21 cellular contexts compared by ENCODE assay signal in the genomic region with DNA sequence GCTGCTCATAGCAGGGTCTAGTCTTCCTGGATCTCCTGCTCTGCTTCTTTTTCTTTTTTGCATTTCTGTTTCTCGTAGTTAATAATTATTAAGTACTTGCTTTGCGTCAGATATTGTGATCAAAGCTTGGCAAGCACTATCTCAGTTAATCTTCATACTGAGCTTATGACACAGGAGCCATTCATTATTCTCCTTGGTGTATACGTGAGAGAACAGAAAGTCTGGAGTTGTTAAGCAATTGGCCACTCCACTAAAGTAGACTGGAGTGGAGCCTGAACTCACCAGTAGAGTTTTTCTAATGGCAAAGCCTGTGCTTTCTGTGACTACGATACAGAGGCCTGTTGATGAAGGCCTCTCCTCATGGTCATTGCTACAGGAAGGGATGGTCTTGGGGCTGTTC.
A peak's percentile ranks its signal among the peaks of the same experiment; 100 is the strongest.
DNase-seq lines count a peak whose midpoint lies in the region; ATAC-seq and TF ChIP-seq lines count a peak whose summit lies in the region.
"Had no signal": no experiment of that assay in that cellular context is flagged by ENCODE, and none has a peak within 500 bp of the region (broad histone marks: within the 10 kb centered on the region; RNA-seq: fewer than 3 reads in every experiment).

No MANE protein-coding gene starts in this region.

- WGBS in body of pancreas, 2 donors = 49 to 50% methylated on average over 4 of the region's 4 CpGs

- H3K4me3 Mint-ChIP-seq in nephron = no peak overlapping the region
- no peak overlapping the region for H3K4me3 Mint-ChIP-seq in Caco-2 (ENCODE audit: unreplicated experiment)
- H3K4me3 Mint-ChIP-seq: B cell; CD8-positive, alpha-beta T cell; HFFc6 had no signal

- peak; percentile 90 for ATAC-seq in body of pancreas
- peak; percentile 35 for ATAC-seq in left lung
- ATAC-seq in foreskin keratinocyte = no peak
- no peak for ATAC-seq in HG03520 (IDR thresholded peaks at IDR 0.05; ENCODE audit: unreplicated experiment)
- ATAC-seq: CD8-positive, alpha-beta T cell; GM12878; HCT116 had no signal

- H3K27me3 Mint-ChIP-seq in nephron (ENCODE audit: low read depth) (peaks cover 3% of the 10 kb centered on the region), Caco-2 (ENCODE audit: insufficient read depth, unreplicated experiment) (peaks cover 4% of the 10 kb centered on the region)
- H3K27me3 Mint-ChIP-seq: B cell had no signal

- no peak for TF ChIP-seq POLR2A in body of pancreas (IDR thresholded peaks at IDR 0.05)

- peak overlapping the region in 3 of 4 donors; percentile 4 to 63 (median 54) for H3K27ac ChIP-seq in body of pancreas
- H3K27ac ChIP-seq in left lung = no peak overlapping the region
- H3K27ac ChIP-seq in foreskin keratinocyte = no peak overlapping the region
- H3K27ac ChIP-seq: BLaER1 treated with 17β-estradiol and CSF1 and Interleukin-3, amounts not matched to agents 10 nM and 100 nM had no signal

- DNase-seq in body of pancreas (no peak), left lung (no peak), Caco-2 (no peak), foreskin keratinocyte (no peak), NCI-H1436 treated with DMSO at 0.1 percent for 48 hours (lab: John Stamatoyannopoulos, UW) (no peak)
- DNase-seq: 8988T; CD8-positive, alpha-beta T cell; DMS 273 treated with DMSO at 0.1 percent for 48 hours; DMS53; DND-41; EL; GOT3; H7; HFFc6; IMR-90 had no signal

- intact Hi-C loops in body of pancreas (cut with DNase I) = no loop called here
- intact Hi-C loops in left lung (cut with DNase I) = no loop called here
- intact Hi-C loops in Caco-2 (cut with micrococcal nuclease; ENCODE audit: unreplicated experiment) = no loop called here

- H3K36me3 ChIP-seq in body of pancreas (replicated peaks in 1 of 2; ENCODE audit: insufficient read depth in 1 of 2, low read depth in 2 of 2) = no peaks in the 10 kb centered on the region
- no peaks in the 10 kb centered on the region for H3K36me3 ChIP-seq in left lung
- H3K36me3 ChIP-seq in Caco-2 (ENCODE audit: control insufficient read depth, insufficient read depth, low read length) = no peaks in the 10 kb centered on the region
- H3K36me3 ChIP-seq: BLaER1 treated with 17β-estradiol and CSF1 and Interleukin-3, amounts not matched to agents 10 nM and 100 nM had no signal

- peaks cover 3% of the 10 kb centered on the region for H3K9me3 Mint-ChIP-seq in nephron
- peaks cover 3% of the 10 kb centered on the region for H3K9me3 Mint-ChIP-seq in Caco-2 (ENCODE audit: unreplicated experiment)
- H3K9me3 Mint-ChIP-seq: HFFc6 had no signal

- H3K9me3 ChIP-seq in body of pancreas (no peaks in the 10 kb centered on the region), left lung (peaks cover 0 to 1% of the 10 kb centered on the region in 2 donors), Caco-2 (peaks cover 3% of the 10 kb centered on the region; the same call in 1 of the 2 replicates)
- H3K9me3 ChIP-seq: BLaER1 treated with 17β-estradiol and CSF1 and Interleukin-3, amounts not matched to agents 10 nM and 100 nM had no signal

- TF ChIP-seq CTCF in body of pancreas (IDR thresholded peaks at IDR 0.05) (no peak), left lung (IDR thresholded peaks at IDR 0.05) (no peak), nephron (IDR thresholded peaks at IDR 0.05; ENCODE audit: unreplicated experiment in 3 of 3) (no peak), Caco-2 (IDR thresholded peaks at IDR 0.05; ENCODE audit: insufficient read depth in 1 of 2, low read depth in 1 of 2, low read length in 1 of 2, severe bottlenecking in 1 of 2, unreplicated experiment in 1 of 2) (no peak), foreskin keratinocyte (conservative IDR thresholded peaks at IDR 0.05) (no peak)

- H3K4me1 Mint-ChIP-seq in nephron (no peaks in the 10 kb centered on the region), Caco-2 (ENCODE audit: low read depth, unreplicated experiment) (peaks cover 16% of the 10 kb centered on the region)
- H3K4me1 Mint-ChIP-seq: B cell had no signal

- H3K27ac Mint-ChIP-seq in nephron (peak overlapping the region in 2 of 3 experiments; percentile 31 to 52), Caco-2 (ENCODE audit: unreplicated experiment) (no peak overlapping the region)
- H3K27ac Mint-ChIP-seq: B cell; CD8-positive, alpha-beta T cell; HFFc6 had no signal

- H3K4me1 ChIP-seq in body of pancreas (peaks cover 7% of the 10 kb centered on the region), left lung (no peaks in the 10 kb centered on the region), Caco-2 (0 out of 2 replicates have a peak, but pooled peaks cover 4% of the 10 kb centered on the region), foreskin keratinocyte (no peaks in the 10 kb centered on the region)
- H3K4me1 ChIP-seq: BLaER1 treated with 17β-estradiol and CSF1 and Interleukin-3, amounts not matched to agents 10 nM and 100 nM had no signal

- H3K27me3 ChIP-seq in body of pancreas (no peaks in the 10 kb centered on the region), left lung (no peaks in the 10 kb centered on the region), Caco-2 (replicated peaks; ENCODE audit: control insufficient read depth, insufficient read depth, low read length) (no peaks in the 10 kb centered on the region), foreskin keratinocyte (no peaks in the 10 kb centered on the region)
- H3K27me3 ChIP-seq: BLaER1 treated with 17β-estradiol and CSF1 and Interleukin-3, amounts not matched to agents 10 nM and 100 nM had no signal

- H3K36me3 Mint-ChIP-seq in nephron (ENCODE audit: low read depth) (no peaks in the 10 kb centered on the region), Caco-2 (ENCODE audit: insufficient read depth, unreplicated experiment) (no peaks in the 10 kb centered on the region)
- H3K36me3 Mint-ChIP-seq: CD8-positive, alpha-beta T cell had no signal

- POLR2A ChIA-PET in Caco-2 (lab: Charles Lee) = no interaction called here

- H3K4me3 ChIP-seq in body of pancreas (no peak overlapping the region), left lung (no peak overlapping the region), Caco-2 (ENCODE audit: low read depth, low read length) (no peak overlapping the region)
- H3K4me3 ChIP-seq: BLaER1 treated with 17β-estradiol and CSF1 and Interleukin-3, amounts not matched to agents 10 nM and 100 nM; GM12878 had no signal

- BruUV-seq in Caco-2 (replicated peaks; lab: Mats Ljungman, UMichigan) = no TSS peak

- CTCF ChIA-PET in Caco-2 (lab: Charles Lee) = no interaction called here

Comparison
In these comparisons a context has a peak if more than half of its experiments do, and no peak if none do; other contexts are left out.
1. ATAC-seq: peak in body of pancreas (single experiment) and left lung (single experiment); none in foreskin keratinocyte (single experiment) and HG03520 (single experiment).
2. H3K27ac ChIP-seq: peak in body of pancreas (3 of 4); none in left lung (0 of 2) and foreskin keratinocyte (single experiment).